8 cellular contexts compared by ENCODE assay signal in genomic region chr2:201642086-201642578, GRCh38. TPM values are rescaled to one million over a fixed set of nuclear protein-coding genes. Genes with fewer than 3 reads are reported as not detected.
A peak's percentile ranks its signal among the peaks of the same experiment; 100 is the strongest.
DNase-seq lines count a peak whose midpoint lies in the region; ATAC-seq and TF ChIP-seq lines count a peak whose summit lies in the region.

No MANE protein-coding gene starts in this region.

- intact Hi-C loops in aorta (cut with DNase I), result loop anchor here in 1 of 2 donors (5.0 kb wide), 1 partner anchor 55 kb away; the partner anchor contains the start of gene MPP4

- no peak overlapping the region for H4K8ac ChIP-seq in mesendoderm (ENCODE audit: low read depth, low read length)

- H3K4me3 Mint-ChIP-seq in activated CD8-positive, alpha-beta memory T cell treated with anti-CD3 and anti-CD28 coated beads, Interleukin-2, amount 10 ng/mL, durations not matched to agents 7 days and 5 days, result peak overlapping the region; percentile 90
- peak overlapping the region; percentile 90 for H3K4me3 Mint-ChIP-seq in chondrocyte (ENCODE audit: unreplicated experiment)

- no peaks in the 10 kb centered on the region for H3K9me3 ChIP-seq in aorta (ENCODE audit: control insufficient read depth, low read length)

- H3K56ac ChIP-seq in mesendoderm (ENCODE audit: low read length), result peak overlapping the region; percentile 91

- no peaks in the 10 kb centered on the region for H3K79me1 ChIP-seq in mesendoderm (ENCODE audit: low read length)

- H3K9ac ChIP-seq in mesendoderm (ENCODE audit: low read length), result peak overlapping the region; percentile 84

- H3K23ac ChIP-seq in mesendoderm (ENCODE audit: low read length), result no peak overlapping the region

- H3K4me1 Mint-ChIP-seq in activated CD8-positive, alpha-beta memory T cell treated with anti-CD3 and anti-CD28 coated beads, Interleukin-2, amount 10 ng/mL, durations not matched to agents 7 days and 5 days, result peaks cover 25% of the 10 kb centered on the region
- H3K4me1 Mint-ChIP-seq in chondrocyte (ENCODE audit: low read depth), result peaks cover 20% of the 10 kb centered on the region

- peak overlapping the region; percentile 44 for H3K4me2 ChIP-seq in mesendoderm (ENCODE audit: low read length)

- H3K18ac ChIP-seq in mesendoderm (ENCODE audit: low read length), result no peak overlapping the region

- peaks cover 5% of the 10 kb centered on the region for H3K79me2 ChIP-seq in mesendoderm (ENCODE audit: control insufficient read depth, insufficient read depth, low read length)

- no peaks in the 10 kb centered on the region for H3K27me3 Mint-ChIP-seq in activated CD8-positive, alpha-beta memory T cell treated with anti-CD3 and anti-CD28 coated beads, Interleukin-2, amount 10 ng/mL, durations not matched to agents 7 days and 5 days
- no peaks in the 10 kb centered on the region for H3K27me3 Mint-ChIP-seq in chondrocyte (ENCODE audit: low read depth)

- no peak overlapping the region for H2AK5ac ChIP-seq in mesendoderm (ENCODE audit: low read length)

- no peak for TF ChIP-seq CTCF in chondrocyte (IDR thresholded peaks at IDR 0.05)

- no CpG with 5 or more reads among the region's 16 CpGs for WGBS in mesendoderm (ENCODE audit: extremely low coverage, insufficient coverage, low lambda C conversion rate)
- 0% methylated on average over 16 of the region's 16 CpGs for WGBS in aorta, 2 donors

- H4K5ac ChIP-seq in mesendoderm (ENCODE audit: low read length), result no peak overlapping the region

- CTCF ChIA-PET in activated CD8-positive, alpha-beta memory T cell treated with anti-CD3 and anti-CD28 coated beads, Interleukin-2, amount 10 ng/mL, durations not matched to agents 7 days and 5 days (lab: Charles Lee), result interaction anchor here (1.0 to 1.8 kb wide), 4 partner anchors 9 to 279 kb away, joined by 3 to 6 read pairs (median 3); partner anchors contain the start of genes STRADB and TRAK2

- no peaks in the 10 kb centered on the region for H3K27me3 ChIP-seq in mesendoderm (ENCODE audit: insufficient read depth, low read length, poor library complexity)
- H3K27me3 ChIP-seq in aorta (ENCODE audit: control insufficient read depth in 1 of 2, insufficient read depth in 2 of 2, low read length in 1 of 2), result no peaks in the 10 kb centered on the region

- H2BK120ac ChIP-seq in mesendoderm (ENCODE audit: low read depth, low read length), result no peak overlapping the region

- H3K4ac ChIP-seq in mesendoderm (ENCODE audit: low read depth, low read length), result no peak overlapping the region

- H3K4me1 ChIP-seq in mesendoderm (ENCODE audit: control insufficient read depth, low read depth, low read length), result no peaks in the 10 kb centered on the region
- H3K4me1 ChIP-seq in aorta (ENCODE audit: control insufficient read depth in 1 of 2, insufficient read depth in 2 of 2, low read length in 2 of 2), result no peaks in the 10 kb centered on the region

- H3K27ac ChIP-seq in mesendoderm (ENCODE audit: low read depth, low read length) (peak overlapping the region; percentile 74), aorta (ENCODE audit: low read depth in 1 of 2, low read length in 2 of 2) (peak overlapping the region in 1 of 2 donors; percentile 89)

- no peak for DNase-seq in activated CD8-positive, alpha-beta memory T cell treated with anti-CD3 and anti-CD28 coated beads, Interleukin-2, amount 10 ng/mL, durations not matched to agents 7 days and 5 days
- DNase-seq in activated CD8-positive, alpha-beta memory T cell treated with anti-CD3 and anti-CD28 coated beads, Interleukin-2, amount 50 U/mL, for 4 hours, result no peak
- DNase-seq in NCI-H69 (lab: John Stamatoyannopoulos, UW), result peak; percentile 77
- DNase-seq in chondrocyte (ENCODE audit: low spot score), result no peak
- DNase-seq in mesendoderm, result no peak
- peak in 1 of 2 donors; percentile 76 for DNase-seq in aorta

- H3K36me3 Mint-ChIP-seq in activated CD8-positive, alpha-beta memory T cell treated with anti-CD3 and anti-CD28 coated beads, Interleukin-2, amount 10 ng/mL, durations not matched to agents 7 days and 5 days, result peaks cover 5% of the 10 kb centered on the region
- H3K36me3 Mint-ChIP-seq in chondrocyte (ENCODE audit: low read depth), result peaks cover 5% of the 10 kb centered on the region

- H3K4me3 ChIP-seq in mesendoderm (ENCODE audit: low read length) (peak overlapping the region; percentile 88), aorta (ENCODE audit: low read length in 2 of 2) (peak overlapping the region; percentile 60 to 70)

- H2BK5ac ChIP-seq in mesendoderm (ENCODE audit: low read length), result no peak overlapping the region

- peak overlapping the region; percentile 93 for H3K27ac Mint-ChIP-seq in activated CD8-positive, alpha-beta memory T cell treated with anti-CD3 and anti-CD28 coated beads, Interleukin-2, amount 10 ng/mL, durations not matched to agents 7 days and 5 days
- peak overlapping the region; percentile 94 for H3K27ac Mint-ChIP-seq in chondrocyte (ENCODE audit: unreplicated experiment)

- H3K9me3 Mint-ChIP-seq in activated CD8-positive, alpha-beta memory T cell treated with anti-CD3 and anti-CD28 coated beads, Interleukin-2, amount 10 ng/mL, durations not matched to agents 7 days and 5 days (ENCODE audit: low read depth), result no peaks in the 10 kb centered on the region
- no peaks in the 10 kb centered on the region for H3K9me3 Mint-ChIP-seq in chondrocyte (ENCODE audit: low read depth)

- H2BK15ac ChIP-seq in mesendoderm (replicated peaks; ENCODE audit: low read depth), result no peak overlapping the region

- ATAC-seq in activated CD8-positive, alpha-beta memory T cell treated with anti-CD3 and anti-CD28 coated beads, Interleukin-2, amount 10 ng/mL, durations not matched to agents 7 days and 5 days, result peak; percentile 60
- ATAC-seq in HG02973 (IDR thresholded peaks at IDR 0.05; ENCODE audit: unreplicated experiment) (peak; percentile 26), aorta (ENCODE audit: low FRiP score) (peak; percentile 23), GM18870 (IDR thresholded peaks at IDR 0.05; ENCODE audit: unreplicated experiment) (no peak)

- H3K36me3 ChIP-seq in mesendoderm (ENCODE audit: control insufficient read depth, insufficient read depth, low read length) (no peaks in the 10 kb centered on the region), aorta (ENCODE audit: control insufficient read depth in 1 of 2, insufficient read depth in 2 of 2, low read length in 1 of 2) (peaks cover 0 to 2% of the 10 kb centered on the region in 2 donors)

RNA-seq across cellular contexts. Expression of gene TMEM237, which starts 1.2 kb away (rescaled TPM):
- total RNA-seq in activated CD8-positive, alpha-beta memory T cell treated with anti-CD3 and anti-CD28 coated beads, Interleukin-2, amount 10 ng/mL, durations not matched to agents 7 days and 5 days, result 10 to 100 TPM; 19.6 to 21.6 TPM
- total RNA-seq in chondrocyte (28.1 to 53.3 TPM (median 29.7 TPM) in 3 replicates), aorta (10 to 100 TPM; 33.3 to 35.9 TPM)
- polyA plus RNA-seq in mesendoderm (2013, experiment 1 of 2), result 49.1 TPM
- 47.1 TPM for polyA plus RNA-seq in mesendoderm (2013, experiment 2 of 2)
- polyA plus RNA-seq in aorta, result 10 to 100 TPM; 20.0 to 28.7 TPM

RNA-seq across cellular contexts. Expression of gene MPP4, which starts 56.3 kb away (rescaled TPM):
- total RNA-seq in activated CD8-positive, alpha-beta memory T cell treated with anti-CD3 and anti-CD28 coated beads, Interleukin-2, amount 10 ng/mL, durations not matched to agents 7 days and 5 days, result not detected
- total RNA-seq in chondrocyte (0.26 to 0.56 TPM (median 0.37 TPM) in 3 replicates), aorta (1 to 10 TPM in 1 of 2 donors, under 1 TPM in 1; 0.30 to 1.0 TPM)
- 0.15 TPM for polyA plus RNA-seq in mesendoderm (2013, experiment 1 of 2)
- polyA plus RNA-seq in mesendoderm (2013, experiment 2 of 2), result 0.17 TPM
- not detected for polyA plus RNA-seq in aorta
